ENCODE assay signal across 2 cellular contexts in genomic region chrX:132266583-132267355, GRCh38.
A peak's percentile ranks its signal among the peaks of the same experiment; 100 is the strongest.
TF ChIP-seq lines count a peak whose summit lies in the region.

No MANE protein-coding gene starts in this region.

TF ChIP-seq in GM12878, 131 proteins besides CTCF, POLR2A, EP300 and RAD21 (continued from another document and continues in another):
- TF ChIP-seq PRDM15 (CRISPR knock-in tag; IDR thresholded peaks at IDR 0.05) (no peak), EED (IDR thresholded peaks at IDR 0.05; ENCODE audit: low read depth) (0 out of 2 replicates have a peak, but pooled peaks have one; percentile 49), ASH2L (IDR thresholded peaks at IDR 0.05; ENCODE audit: borderline replicate concordance, low read depth) (no peak), USF1 (IDR thresholded peaks at IDR 0.05; ENCODE audit: borderline replicate concordance, extremely low read length, insufficient read depth, low read depth, low read length) (no peak), CHD2 (IDR thresholded peaks at IDR 0.05; ENCODE audit: borderline replicate concordance, low read depth, low read length) (no peak), TCF7 (IDR thresholded peaks at IDR 0.05; ENCODE audit: borderline replicate concordance) (0 out of 2 replicates have a peak, but pooled peaks have one; percentile 21), IKZF1 (conservative IDR thresholded peaks at IDR 0.05) (no peak), SMAD5 (IDR thresholded peaks at IDR 0.05; ENCODE audit: low read depth) (no peak), YBX1 (IDR thresholded peaks at IDR 0.05) (no peak), NKRF (conservative IDR thresholded peaks at IDR 0.05) (no peak), CBFB (IDR thresholded peaks at IDR 0.05; ENCODE audit: low read depth) (no peak), ZNF592 (IDR thresholded peaks at IDR 0.05) (no peak), BCL11A (IDR thresholded peaks at IDR 0.05; ENCODE audit: low read depth, low read length) (no peak; the same call in 1 of the 2 replicates), RUNX3 (IDR thresholded peaks at IDR 0.05; ENCODE audit: low read length) (peak; percentile 68), JUNB (IDR thresholded peaks at IDR 0.05) (peak; percentile 63), RB1 (IDR thresholded peaks at IDR 0.05; ENCODE audit: borderline replicate concordance) (no peak), CREM (IDR thresholded peaks at IDR 0.05; ENCODE audit: low read depth) (peak; percentile 50; the same call in 1 of the 2 replicates), TCF3 (IDR thresholded peaks at IDR 0.05; ENCODE audit: borderline replicate concordance, insufficient read depth, low read depth, low read length) (no peak)

TF ChIP-seq in HEK293T, 16 proteins besides CTCF, POLR2A, EP300 and RAD21 (continued from another document):
- no peak for TF ChIP-seq PKNOX1 (IDR thresholded peaks at IDR 0.05)
- TF ChIP-seq ARNT (IDR thresholded peaks at IDR 0.05): no peak
- no peak for TF ChIP-seq SUZ12 (IDR thresholded peaks at IDR 0.05)
